Comparison of ENCODE assay signal across 32 cellular contexts in genomic region chr18:76993085-76993382, GRCh38.
"Had no signal": no experiment of that assay in that cellular context is flagged by ENCODE, and none has a peak within 500 bp of the region (broad histone marks: within the 10 kb centered on the region; RNA-seq: fewer than 3 reads in every experiment).

No MANE protein-coding gene starts in this region.

- H3K27me3 ChIP-seq: ascending aorta, cardiac muscle cell, MG63 had no signal

- H3K36me3 Mint-ChIP-seq: activated naive CD4-positive, alpha-beta T cell treated with anti-CD3 and anti-CD28 coated beads, Interleukin-2, amount 50 U/mL, for 24 hours; activated naive CD8-positive, alpha-beta T cell treated with anti-CD3 and anti-CD28 coated beads, Interleukin-2, amount 10 ng/mL, durations not matched to agents 7 days and 5 days had no signal

- H3K4me2 ChIP-seq: PC-9 had no signal

- H3K27me3 Mint-ChIP-seq: activated CD8-positive, alpha-beta T cell treated with anti-CD3 and anti-CD28 coated beads for 36 hours; activated naive CD4-positive, alpha-beta T cell treated with anti-CD3 and anti-CD28 coated beads, Interleukin-2, amount 50 U/mL, for 24 hours had no signal

- H3K27ac ChIP-seq: ascending aorta, cardiac muscle cell, PC-9, RWPE1, WERI-Rb-1 had no signal

- DNase-seq: activated CD4-positive, alpha-beta T cell treated with anti-CD3 and anti-CD28 coated beads, Interleukin-2, amount 10 ng/mL, durations not matched to agents 24 days and 14 days; activated CD4-positive, alpha-beta T cell treated with anti-CD3 and anti-CD28 coated beads, Interleukin-2, amount 50 U/mL, for 4 hours; activated CD4-positive, CD25-positive, alpha-beta regulatory T cell; activated CD8-positive, alpha-beta T cell treated with anti-CD3 and anti-CD28 coated beads for 36 hours; activated gamma-delta T cell; activated naive CD4-positive, alpha-beta T cell treated with Interleukin-2 at 50 U/mL for 16 hours; activated naive CD8-positive, alpha-beta T cell treated with anti-CD3 and anti-CD28 coated beads, Interleukin-2, amount 10 ng/mL, durations not matched to agents 7 days and 5 days; activated T-cell treated with anti-CD3 and anti-CD28 coated beads, Interleukin-2, amount 50 U/mL, for 1 hour; amygdala; Kasumi-1; KG1; MG63; NCI-H1048; NCI-H1105 treated with DMSO at 0.1 percent for 48 hours; NCI-H1436; NCI-H1694; NCI-H1930; NCI-H2081 treated with DMSO at 0.1 percent for 48 hours; NCI-H345; NCI-H524 treated with DMSO at 0.1 percent for 48 hours; NK-92 treated with Interleukin-12 subunit alpha and Interleukin-12 subunit beta, amount 100 ng/mL, for 24 hours; PC-9; SIG-M5; T1000 had no signal

- ATAC-seq: activated CD8-positive, alpha-beta T cell treated with anti-CD3 and anti-CD28 coated beads for 36 hours; Right ventricle myocardium inferior; SK-N-SH treated with all-trans-retinoic acid at 6 μM for 48 hours had no signal

- H3K9me3 Mint-ChIP-seq: activated CD4-positive, alpha-beta T cell treated with anti-CD3 and anti-CD28 coated beads, Interleukin-2, amount 10 ng/mL, durations not matched to agents 24 days and 14 days; activated CD8-positive, alpha-beta T cell treated with anti-CD3 and anti-CD28 coated beads for 36 hours; activated naive CD4-positive, alpha-beta T cell treated with anti-CD3 and anti-CD28 coated beads, Interleukin-2, amount 50 U/mL, for 24 hours; activated naive CD8-positive, alpha-beta T cell treated with anti-CD3 and anti-CD28 coated beads, Interleukin-2, amount 10 ng/mL, durations not matched to agents 7 days and 5 days; activated T-helper 2 cell treated with anti-CD3 and anti-CD28 coated beads, Interferon-gamma antibody, Interleukin-2, Interleukin-4, amounts not matched to agents 10 μg/mL and 5 μg/mL and 100 μg/mL, durations not matched to agents 14 hours and 24 hours and 36 hours had no signal

- H2AFZ ChIP-seq: PC-9 had no signal

- H3K27ac Mint-ChIP-seq: activated CD4-positive, alpha-beta T cell treated with anti-CD3 and anti-CD28 coated beads, Interleukin-2, amount 10 ng/mL, durations not matched to agents 24 days and 14 days; activated CD8-positive, alpha-beta T cell treated with anti-CD3 and anti-CD28 coated beads for 36 hours; activated naive CD4-positive, alpha-beta T cell treated with anti-CD3 and anti-CD28 coated beads, Interleukin-2, amount 50 U/mL, for 24 hours; activated naive CD8-positive, alpha-beta T cell treated with anti-CD3 and anti-CD28 coated beads, Interleukin-2, amount 10 ng/mL, durations not matched to agents 7 days and 5 days; activated T-helper 2 cell treated with anti-CD3 and anti-CD28 coated beads, Interferon-gamma antibody, Interleukin-2, Interleukin-4, amounts not matched to agents 10 μg/mL and 5 μg/mL and 100 μg/mL, durations not matched to agents 14 hours and 24 hours and 36 hours had no signal

- H3K4me3 ChIP-seq: ascending aorta, cardiac muscle cell, MG63, PC-9 had no signal

- H3K9me3 ChIP-seq: ascending aorta, MG63 had no signal

- H3K4me3 Mint-ChIP-seq: activated CD4-positive, alpha-beta T cell treated with anti-CD3 and anti-CD28 coated beads, Interleukin-2, amount 10 ng/mL, durations not matched to agents 24 days and 14 days; activated CD8-positive, alpha-beta T cell treated with anti-CD3 and anti-CD28 coated beads for 36 hours; activated naive CD4-positive, alpha-beta T cell treated with anti-CD3 and anti-CD28 coated beads, Interleukin-2, amount 50 U/mL, for 24 hours; activated naive CD8-positive, alpha-beta T cell treated with anti-CD3 and anti-CD28 coated beads, Interleukin-2, amount 10 ng/mL, durations not matched to agents 7 days and 5 days had no signal

- H3K36me3 ChIP-seq: ascending aorta, cardiac muscle cell, MG63, WERI-Rb-1 had no signal

- H3K4me1 Mint-ChIP-seq: activated naive CD4-positive, alpha-beta T cell treated with anti-CD3 and anti-CD28 coated beads, Interleukin-2, amount 50 U/mL, for 24 hours; activated naive CD8-positive, alpha-beta T cell treated with anti-CD3 and anti-CD28 coated beads, Interleukin-2, amount 10 ng/mL, durations not matched to agents 7 days and 5 days had no signal

- H3K4me1 ChIP-seq: ascending aorta had no signal
